9 cellular contexts compared by ENCODE assay signal in genomic region chr14:53109028-53109687, GRCh38. TPM values are rescaled to one million over a fixed set of nuclear protein-coding genes. Genes with fewer than 3 reads are reported as not detected.
A peak's percentile ranks its signal among the peaks of the same experiment; 100 is the strongest.
DNase-seq lines count a peak whose midpoint lies in the region; ATAC-seq lines count a peak whose summit lies in the region.
"Had no signal": no experiment of that assay in that cellular context is flagged by ENCODE, and none has a peak within 500 bp of the region (broad histone marks: within the 10 kb centered on the region; RNA-seq: fewer than 3 reads in every experiment).

No MANE protein-coding gene starts in this region.

- peaks cover 3% of the 10 kb centered on the region for H3K9me3 Mint-ChIP-seq in activated naive CD8-positive, alpha-beta T cell treated with anti-CD3 and anti-CD28 coated beads, Interleukin-2, amount 10 ng/mL, durations not matched to agents 7 days and 5 days

- H3K4me3 Mint-ChIP-seq in activated naive CD8-positive, alpha-beta T cell treated with anti-CD3 and anti-CD28 coated beads, Interleukin-2, amount 10 ng/mL, durations not matched to agents 7 days and 5 days, result no peak overlapping the region

- DNase-seq in NOMO-1 treated with dmso at 0.1 percent for 144 hours (lab: John Stamatoyannopoulos, UW; ENCODE audit: unreplicated experiment), result peak; percentile 59
- DNase-seq in activated naive CD8-positive, alpha-beta T cell treated with anti-CD3 and anti-CD28 coated beads, Interleukin-2, amount 10 ng/mL, durations not matched to agents 7 days and 5 days, result peak; percentile 56
- peak; percentile 71 for DNase-seq in stimulated activated CD4-positive, alpha-beta T cell treated with anti-CD3 and anti-CD28 coated beads, Interleukin-15, amount 100 ng/mL, for 24 hours
- DNase-seq in NCI-H2081 (lab: John Stamatoyannopoulos, UW), result no peak
- DNase-seq in NCI-H524 treated with DMSO at 0.1 percent for 48 hours (lab: John Stamatoyannopoulos, UW), result no peak
- no peak for DNase-seq in iPS-NIHi7 (ENCODE audit: extremely low spot score)
- DNase-seq: pancreas had no signal

- POLR2A ChIA-PET in activated naive CD8-positive, alpha-beta T cell treated with anti-CD3 and anti-CD28 coated beads, Interleukin-2, amount 10 ng/mL, durations not matched to agents 7 days and 5 days (lab: Charles Lee), result interaction anchor here (0.7 to 4.8 kb wide), 10 partner anchors 8 to 367 kb away, joined by 3 to 125 read pairs (median 4); partner anchors contain the start of gene DDHD1

- H3K4me1 Mint-ChIP-seq in activated naive CD8-positive, alpha-beta T cell treated with anti-CD3 and anti-CD28 coated beads, Interleukin-2, amount 10 ng/mL, durations not matched to agents 7 days and 5 days, result peaks cover 25% of the 10 kb centered on the region

- H3K36me3 Mint-ChIP-seq in activated naive CD8-positive, alpha-beta T cell treated with anti-CD3 and anti-CD28 coated beads, Interleukin-2, amount 10 ng/mL, durations not matched to agents 7 days and 5 days, result peaks cover 16% of the 10 kb centered on the region

- H3K27ac Mint-ChIP-seq in activated naive CD8-positive, alpha-beta T cell treated with anti-CD3 and anti-CD28 coated beads, Interleukin-2, amount 10 ng/mL, durations not matched to agents 7 days and 5 days, result no peak overlapping the region

- H3K27me3 Mint-ChIP-seq in activated naive CD8-positive, alpha-beta T cell treated with anti-CD3 and anti-CD28 coated beads, Interleukin-2, amount 10 ng/mL, durations not matched to agents 7 days and 5 days, result no peaks in the 10 kb centered on the region

- ATAC-seq in GM18867 (IDR thresholded peaks at IDR 0.05; ENCODE audit: unreplicated experiment) (peak; percentile 76), HG02870 (IDR thresholded peaks at IDR 0.05; ENCODE audit: unreplicated experiment) (peak; percentile 83)
- peak; percentile 91 for ATAC-seq in activated naive CD8-positive, alpha-beta T cell treated with anti-CD3 and anti-CD28 coated beads, Interleukin-2, amount 10 ng/mL, durations not matched to agents 7 days and 5 days (ENCODE audit: low read depth)

RNA-seq across cellular contexts. Expression of gene DDHD1, which starts 44.0 kb away (rescaled TPM):
- 10 to 100 TPM; 63.1 to 65.1 TPM for total RNA-seq in activated naive CD8-positive, alpha-beta T cell treated with anti-CD3 and anti-CD28 coated beads, Interleukin-2, amount 10 ng/mL, durations not matched to agents 7 days and 5 days

Comparison
In these comparisons a context has a peak if more than half of its experiments do, and no peak if none do; other contexts are left out.
1. DNase-seq: peak in NOMO-1 treated with dmso at 0.1 percent for 144 hours (single experiment), activated naive CD8-positive, alpha-beta T cell treated with anti-CD3 and anti-CD28 coated beads, Interleukin-2, amount 10 ng/mL, durations not matched to agents 7 days and 5 days (single experiment) and stimulated activated CD4-positive, alpha-beta T cell treated with anti-CD3 and anti-CD28 coated beads, Interleukin-15, amount 100 ng/mL, for 24 hours (single experiment); none in NCI-H2081 (0 of 2), NCI-H524 treated with DMSO at 0.1 percent for 48 hours (single experiment) and iPS-NIHi7 (single experiment).
2. Peak in every context shown above with its lines, with median percentiles within 50 percentile points of each other: ATAC-seq.